ENCODE assay signal across 8 cellular contexts in genomic region chr3:113532698-113533533, GRCh38. TPM values are rescaled to one million over a fixed set of nuclear protein-coding genes. Genes with fewer than 3 reads are reported as not detected.
DNase-seq lines count a peak whose midpoint lies in the region; ATAC-seq and TF ChIP-seq lines count a peak whose summit lies in the region.

No MANE protein-coding gene starts in this region.

- in situ Hi-C loops in GM18951 (cut with MboI; ENCODE audit: low sequenced_read_pairs, unreplicated experiment) = no loop called here

- H3K36me3 Mint-ChIP-seq in activated B cell treated with CpG ODN at 0.5 μM for 24 hours (ENCODE audit: low read depth) (peaks cover 31% of the 10 kb centered on the region), memory B cell (peaks cover 18% of the 10 kb centered on the region)
- H3K36me3 Mint-ChIP-seq in stimulated activated memory B cell treated with anti-CD40 and anti-IgM and Interleukin-4, amounts not matched to agents 10 μg/mL and 1 μg/mL and 100 μg/mL, for 72 hours = peaks cover 12% of the 10 kb centered on the region

- TF ChIP-seq CTCF in AG10803 (conservative IDR thresholded peaks at IDR 0.05; ENCODE audit: low read length) (no peak), activated B cell treated with CpG ODN at 0.5 μM for 24 hours (IDR thresholded peaks at IDR 0.05) (no peak), colonic mucosa (IDR thresholded peaks at IDR 0.05) (no peak)

- peaks cover 3% of the 10 kb centered on the region for H3K4me1 ChIP-seq in colonic mucosa

- no peaks in the 10 kb centered on the region for H3K27me3 ChIP-seq in colonic mucosa

- H3K4me3 Mint-ChIP-seq in activated B cell treated with CpG ODN at 0.5 μM for 24 hours (peak overlapping the region; percentile 98), memory B cell (peak overlapping the region; percentile 99)
- H3K4me3 Mint-ChIP-seq in stimulated activated memory B cell treated with anti-CD40 and anti-IgM and Interleukin-4, amounts not matched to agents 10 μg/mL and 1 μg/mL and 100 μg/mL, for 72 hours = peak overlapping the region; percentile 97

- H3K36me3 ChIP-seq in colonic mucosa = no peaks in the 10 kb centered on the region

- H3K27me3 Mint-ChIP-seq in activated B cell treated with CpG ODN at 0.5 μM for 24 hours = peaks cover 2% of the 10 kb centered on the region
- no peaks in the 10 kb centered on the region for H3K27me3 Mint-ChIP-seq in memory B cell
- no peaks in the 10 kb centered on the region for H3K27me3 Mint-ChIP-seq in stimulated activated memory B cell treated with anti-CD40 and anti-IgM and Interleukin-4, amounts not matched to agents 10 μg/mL and 1 μg/mL and 100 μg/mL, for 72 hours

- peak overlapping the region; percentile 84 to 96 for H3K9ac ChIP-seq in colonic mucosa (ENCODE audit: low read depth in 2 of 2, low read length in 2 of 2)

- CTCF ChIA-PET in activated B cell treated with CpG ODN at 0.5 μM for 24 hours (lab: Charles Lee) = interaction anchor here (1.0 to 1.3 kb wide), 3 partner anchors 19 to 45 kb away, joined by 3 to 5 read pairs (median 4); partner anchors contain the start of gene SPICE1

- TF ChIP-seq POLR2A in GM18951 (IDR thresholded peaks at IDR 0.05; ENCODE audit: extremely low read depth, insufficient read depth, insufficient read length) = peak; percentile 45

- POLR2A ChIA-PET in activated B cell treated with CpG ODN at 0.5 μM for 24 hours (lab: Charles Lee) = interaction anchor here (0.5 to 3.0 kb wide), 5 partner anchors 14 to 45 kb away, joined by 3 to 52 read pairs (median 4); partner anchors contain the start of gene SPICE1

- intact Hi-C loops in activated B cell treated with CpG ODN at 0.5 μM for 24 hours (cut with micrococcal nuclease) (loop anchor here (1.0 to 5.0 kb wide), 7 partner anchors 13 to 971 kb away; partner anchors contain the start of genes ATG3, NAA50, SLC35A5 and SPICE1), colonic mucosa (cut with DNase I) (no loop called here)

- peaks cover 55% of the 10 kb centered on the region for H3K4me1 Mint-ChIP-seq in activated B cell treated with CpG ODN at 0.5 μM for 24 hours
- H3K4me1 Mint-ChIP-seq in memory B cell = peaks cover 32% of the 10 kb centered on the region
- H3K4me1 Mint-ChIP-seq in stimulated activated memory B cell treated with anti-CD40 and anti-IgM and Interleukin-4, amounts not matched to agents 10 μg/mL and 1 μg/mL and 100 μg/mL, for 72 hours = peaks cover 49% of the 10 kb centered on the region

- no peaks in the 10 kb centered on the region for H3K9me3 ChIP-seq in colonic mucosa

- H3K4me3 ChIP-seq in AG10803 (ENCODE audit: low read length) (peak overlapping the region; percentile 52), colonic mucosa (peak overlapping the region; percentile 61)

- H3K9me3 Mint-ChIP-seq in activated B cell treated with CpG ODN at 0.5 μM for 24 hours (no peaks in the 10 kb centered on the region), memory B cell (no peaks in the 10 kb centered on the region)
- H3K9me3 Mint-ChIP-seq in stimulated activated memory B cell treated with anti-CD40 and anti-IgM and Interleukin-4, amounts not matched to agents 10 μg/mL and 1 μg/mL and 100 μg/mL, for 72 hours = no peaks in the 10 kb centered on the region

- no peak for DNase-seq in AG10803 (ENCODE audit: low read depth)
- peak; percentile 57 for DNase-seq in activated B cell treated with CpG ODN at 0.5 μM for 24 hours
- DNase-seq in colonic mucosa = peak; percentile 49
- peak; percentile 47 to 64 for DNase-seq in memory B cell (ENCODE audit: low spot score in 2 of 2)
- no peak for DNase-seq in SKM-1 (lab: John Stamatoyannopoulos, UW; ENCODE audit: unreplicated experiment)

- H3K27ac Mint-ChIP-seq in activated B cell treated with CpG ODN at 0.5 μM for 24 hours (peak overlapping the region; percentile 100), memory B cell (peak overlapping the region; percentile 97)
- peak overlapping the region; percentile 100 for H3K27ac Mint-ChIP-seq in stimulated activated memory B cell treated with anti-CD40 and anti-IgM and Interleukin-4, amounts not matched to agents 10 μg/mL and 1 μg/mL and 100 μg/mL, for 72 hours

- ATAC-seq in HG03342 (IDR thresholded peaks at IDR 0.05; ENCODE audit: unreplicated experiment) = peak; percentile 35
- peak; percentile 73 for ATAC-seq in activated B cell treated with CpG ODN at 0.5 μM for 24 hours (ENCODE audit: low read depth)
- peak; percentile 70 for ATAC-seq in memory B cell (ENCODE audit: low read depth)
- ATAC-seq in stimulated activated memory B cell treated with anti-CD40 and anti-IgM and Interleukin-4, amounts not matched to agents 10 μg/mL and 1 μg/mL and 100 μg/mL, for 72 hours = peak; percentile 81

- peak overlapping the region; percentile 84 for H3K27ac ChIP-seq in colonic mucosa

RNA-seq across cellular contexts. Expression of gene SIDT1, which starts 0.6 kb away (rescaled TPM):
- total RNA-seq in activated B cell treated with CpG ODN at 0.5 μM for 24 hours = 35.7 and 44.9 TPM in 2 replicates
- total RNA-seq in colonic mucosa = 10 to 100 TPM; 35.9 to 42.1 TPM

RNA-seq across cellular contexts. Expression of gene SPICE1, which starts 18.0 kb away (rescaled TPM):
- total RNA-seq in activated B cell treated with CpG ODN at 0.5 μM for 24 hours = 19.6 and 19.8 TPM in 2 replicates
- total RNA-seq in colonic mucosa = 10 to 100 TPM; 20.7 to 26.0 TPM

Comparison
In these comparisons a context has a peak if more than half of its experiments do, and no peak if none do; other contexts are left out.
1. DNase-seq: peak in activated B cell treated with CpG ODN at 0.5 μM for 24 hours (single experiment), colonic mucosa (single experiment) and memory B cell (2 of 2); none in AG10803 (single experiment) and SKM-1 (single experiment).
2. Peak in every context shown above with its lines, with median percentiles within 50 percentile points of each other: ATAC-seq, H3K27ac Mint-ChIP-seq and H3K4me3 Mint-ChIP-seq.